In the genomic region with DNA sequence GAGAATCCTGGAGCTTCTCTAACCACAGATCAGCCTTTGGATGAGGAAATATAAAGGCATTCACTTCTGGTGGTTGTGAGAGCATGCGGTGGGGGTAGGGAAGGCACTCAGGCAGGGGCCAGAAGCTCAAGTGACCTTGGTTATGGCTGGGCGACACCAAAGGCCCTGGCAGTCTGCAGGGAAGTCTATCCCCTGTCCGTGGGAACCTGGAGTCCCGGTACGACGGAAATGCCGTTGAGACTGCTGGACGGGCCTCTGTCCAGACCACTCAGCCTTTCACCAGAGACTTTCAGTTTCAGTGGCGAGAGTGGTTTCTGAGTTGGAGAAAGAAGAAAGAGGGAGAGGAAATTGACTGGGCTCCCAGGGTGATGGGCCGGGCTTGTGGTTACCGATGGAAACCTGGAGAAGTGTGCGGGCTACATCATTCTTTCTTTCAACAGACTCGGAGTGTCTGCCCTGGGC, we compare ENCODE assay signal across 10 cellular contexts. TPM values are rescaled to one million over a fixed set of nuclear protein-coding genes. Genes with fewer than 3 reads are reported as not detected.
A peak's percentile ranks its signal among the peaks of the same experiment; 100 is the strongest.
DNase-seq lines count a peak whose midpoint lies in the region; ATAC-seq and TF ChIP-seq lines count a peak whose summit lies in the region.
"Had no signal": no experiment of that assay in that cellular context is flagged by ENCODE, and none has a peak within 500 bp of the region (broad histone marks: within the 10 kb centered on the region; RNA-seq: fewer than 3 reads in every experiment).

No MANE protein-coding gene starts in this region.

- H3K4me1 ChIP-seq in breast epithelium (peaks cover 5 to 8% of the 10 kb centered on the region in 2 donors), tibial artery (peaks cover 4 to 42% (median 28%) of the 10 kb centered on the region in 4 donors)
- no peaks in the 10 kb centered on the region for H3K4me1 ChIP-seq in CD8-positive, alpha-beta memory T cell (ENCODE audit: insufficient read depth, low read length)

- H3K4me3 ChIP-seq in breast epithelium (peak overlapping the region in 2 of 3 donors; percentile 14 to 48), tibial artery (no peak overlapping the region)
- no peak overlapping the region for H3K4me3 ChIP-seq in CD8-positive, alpha-beta memory T cell (ENCODE audit: low read length)

- no peak for TF ChIP-seq CTCF in breast epithelium (IDR thresholded peaks at IDR 0.05)
- no peak for TF ChIP-seq CTCF in MCF 10A (IDR thresholded peaks at IDR 0.05; ENCODE audit: unreplicated experiment)
- no peak for TF ChIP-seq CTCF in tibial artery (IDR thresholded peaks at IDR 0.05)

- peak in 1 of 2 donors; percentile 92 for DNase-seq in breast epithelium (ENCODE audit: low spot score in 2 of 2)
- no peak for DNase-seq in MCF 10A (ENCODE audit: unreplicated experiment)
- no peak for DNase-seq in T-cell
- DNase-seq in iris pigment epithelial cell (ENCODE audit: low read depth) = peak; percentile 93
- peak; percentile 55 to 77 for DNase-seq in tibial artery
- DNase-seq in activated CD4-positive, alpha-beta T cell treated with anti-CD3 and anti-CD28 coated beads for 48 hours = no peak
- DNase-seq in activated CD4-positive, alpha-beta T cell treated with anti-CD3 and anti-CD28 coated beads, Interleukin-2, amount 50 U/mL, for 4 hours = no peak
- DNase-seq in CD8-positive, alpha-beta memory T cell = no peak
- DNase-seq: effector memory CD4-positive, alpha-beta T cell had no signal

- TF ChIP-seq POLR2A in breast epithelium (IDR thresholded peaks at IDR 0.05) = no peak

- H3K27me3 ChIP-seq in breast epithelium (no peaks in the 10 kb centered on the region), tibial artery (no peaks in the 10 kb centered on the region)
- peaks cover 2% of the 10 kb centered on the region for H3K27me3 ChIP-seq in CD8-positive, alpha-beta memory T cell (ENCODE audit: insufficient read depth, low read length, poor library complexity, severe bottlenecking)

- H3K36me3 Mint-ChIP-seq in MCF 10A (ENCODE audit: insufficient read depth, unreplicated experiment) = peaks cover 12% of the 10 kb centered on the region
- H3K36me3 Mint-ChIP-seq in T-cell = no peaks in the 10 kb centered on the region
- peaks cover 0 to 1% (median 0%) of the 10 kb centered on the region in 3 donors for H3K36me3 Mint-ChIP-seq in CD8-positive, alpha-beta memory T cell

- intact Hi-C loops in breast epithelium (cut with DNase I; ENCODE audit: low total_unique reads) = no loop called here
- intact Hi-C loops in MCF 10A (cut with micrococcal nuclease) = no loop called here
- intact Hi-C loops in tibial artery (cut with DNase I; ENCODE audit: low total_unique reads) = no loop called here

- H3K4me3 Mint-ChIP-seq in MCF 10A (ENCODE audit: unreplicated experiment) (no peak overlapping the region), T-cell (peak overlapping the region in 2 of 3 donors; percentile 36 to 47)
- peak overlapping the region in 2 of 7 donors; percentile 29 to 39 for H3K4me3 Mint-ChIP-seq in CD8-positive, alpha-beta memory T cell
- H3K4me3 Mint-ChIP-seq: nephron had no signal

- H3K4me1 Mint-ChIP-seq in MCF 10A (ENCODE audit: insufficient read depth, unreplicated experiment) = peaks cover 9% of the 10 kb centered on the region
- H3K4me1 Mint-ChIP-seq in T-cell = peaks cover 9 to 17% (median 10%) of the 10 kb centered on the region in 3 donors
- peaks cover 9 to 11% (median 10%) of the 10 kb centered on the region in 3 donors for H3K4me1 Mint-ChIP-seq in CD8-positive, alpha-beta memory T cell

- no peaks in the 10 kb centered on the region for H3K36me3 ChIP-seq in breast epithelium
- peaks cover 23 to 36% (median 26%) of the 10 kb centered on the region in 3 donors for H3K36me3 ChIP-seq in tibial artery
- H3K36me3 ChIP-seq in CD8-positive, alpha-beta memory T cell (ENCODE audit: insufficient read depth, low read length) = no peaks in the 10 kb centered on the region

- H3K9me3 ChIP-seq in breast epithelium = no peaks in the 10 kb centered on the region
- no peaks in the 10 kb centered on the region for H3K9me3 ChIP-seq in tibial artery
- H3K9me3 ChIP-seq in CD8-positive, alpha-beta memory T cell (ENCODE audit: low read length) = no peaks in the 10 kb centered on the region

- H3K9me3 Mint-ChIP-seq in MCF 10A (ENCODE audit: unreplicated experiment) = no peaks in the 10 kb centered on the region
- H3K9me3 Mint-ChIP-seq in T-cell = no peaks in the 10 kb centered on the region
- H3K9me3 Mint-ChIP-seq in CD8-positive, alpha-beta memory T cell = no peaks in the 10 kb centered on the region
- H3K9me3 Mint-ChIP-seq: nephron had no signal

- H3K27ac Mint-ChIP-seq in MCF 10A (ENCODE audit: low read depth, unreplicated experiment) (no peak overlapping the region), T-cell (no peak overlapping the region)
- no peak overlapping the region for H3K27ac Mint-ChIP-seq in CD8-positive, alpha-beta memory T cell
- H3K27ac Mint-ChIP-seq: nephron had no signal

- no TSS peak for BruUV-seq in MCF 10A (replicated peaks; lab: Mats Ljungman, UMichigan)

- POLR2A ChIA-PET in MCF 10A (lab: Yijun Ruan, JAX) = interaction anchor here (0.6 kb wide), 1 partner anchor 580 kb away, joined by 3 read pairs; no protein-coding TSS in a partner anchor
- POLR2A ChIA-PET in T-cell (lab: Charles Lee) = no interaction called here
- POLR2A ChIA-PET in CD8-positive, alpha-beta memory T cell (lab: Charles Lee) = no interaction called here

- H3K27ac ChIP-seq in breast epithelium (peak overlapping the region; percentile 92 to 94), tibial artery (peak overlapping the region; percentile 62 to 73)
- no peak overlapping the region for H3K27ac ChIP-seq in CD8-positive, alpha-beta memory T cell (ENCODE audit: low read depth, low read length)

- H3K27me3 Mint-ChIP-seq in MCF 10A (ENCODE audit: insufficient read depth, unreplicated experiment) = no peaks in the 10 kb centered on the region
- H3K27me3 Mint-ChIP-seq in T-cell = peaks cover 12 to 20% of the 10 kb centered on the region in 2 donors
- peaks cover 17 to 27% of the 10 kb centered on the region in 2 donors for H3K27me3 Mint-ChIP-seq in CD8-positive, alpha-beta memory T cell

- ATAC-seq in T-cell (replicated peaks in 1 of 4) = no peak

- CTCF ChIA-PET in MCF 10A (lab: Yijun Ruan, JAX) = no interaction called here
- CTCF ChIA-PET in T-cell (lab: Charles Lee) = no interaction called here
- CTCF ChIA-PET in CD8-positive, alpha-beta memory T cell (lab: Charles Lee) = no interaction called here

RNA-seq across cellular contexts. Expression of a gene that starts 20.9 kb away (rescaled TPM):
- total RNA-seq in breast epithelium = 10 to 100 TPM; 17.3 to 31.8 (median 21.3) TPM
- 13.9 and 21.1 TPM in 2 replicates for total RNA-seq in MCF 10A (2022)
- total RNA-seq in T-cell = 10 to 100 TPM; 21.3 to 42.6 (median 34.1) TPM
- total RNA-seq in CD8-positive, alpha-beta memory T cell = 10 to 100 TPM; 26.7 to 28.6 TPM
- 77.8 TPM for polyA plus RNA-seq in CD8-positive, alpha-beta memory T cell

RNA-seq across cellular contexts. Expression of a gene that starts 21.4 kb away (rescaled TPM):
- 100 to 1,000 TPM; 277 to 663 (median 594) TPM for total RNA-seq in breast epithelium
- total RNA-seq in MCF 10A (2022) = 105 and 128 TPM in 2 replicates
- 10 to 100 TPM; 32.4 to 61.4 (median 44.8) TPM for total RNA-seq in T-cell
- 10 to 100 TPM; 17.1 to 18.3 TPM for total RNA-seq in CD8-positive, alpha-beta memory T cell
- 75.6 TPM for polyA plus RNA-seq in CD8-positive, alpha-beta memory T cell

Comparison
In these comparisons a context has a peak if more than half of its experiments do, and no peak if none do; other contexts are left out.
1. DNase-seq: peak in iris pigment epithelial cell (single experiment) and tibial artery (2 of 2); none in MCF 10A (single experiment), T-cell (0 of 34), activated CD4-positive, alpha-beta T cell treated with anti-CD3 and anti-CD28 coated beads for 48 hours (single experiment), activated CD4-positive, alpha-beta T cell treated with anti-CD3 and anti-CD28 coated beads, Interleukin-2, amount 50 U/mL, for 4 hours (0 of 2) and CD8-positive, alpha-beta memory T cell (0 of 5).
2. H3K4me3 ChIP-seq: peak in breast epithelium (2 of 3); none in tibial artery (0 of 2) and CD8-positive, alpha-beta memory T cell (single experiment).